1 cellular context compared by ENCODE assay signal in genomic region chr17:76104140-76104895, GRCh38.
A peak's percentile ranks its signal among the peaks of the same experiment; 100 is the strongest.
TF ChIP-seq lines count a peak whose summit lies in the region.

No MANE protein-coding gene starts in this region.

TF ChIP-seq in HepG2, 621 proteins besides CTCF, POLR2A, EP300 and RAD21 (continued from another document and continues in another):
- TF ChIP-seq HNF1A (IDR thresholded peaks at IDR 0.05; ENCODE audit: low read depth) (no peak), HNF1A (CRISPR knock-in tag; IDR thresholded peaks at IDR 0.05; ENCODE audit: borderline replicate concordance) (no peak), ZC3H13 (CRISPR knock-in tag; IDR thresholded peaks at IDR 0.05) (peak; percentile 74), PLRG1 (conservative IDR thresholded peaks at IDR 0.05) (no peak), ZSCAN31 (CRISPR knock-in tag; IDR thresholded peaks at IDR 0.05; ENCODE audit: low read depth) (no peak), ZBTB37 (CRISPR knock-in tag; IDR thresholded peaks at IDR 0.05) (0 out of 2 replicates have a peak, but pooled peaks have one; percentile 59), HCFC1 (IDR thresholded peaks at IDR 0.05; ENCODE audit: low read depth, low read length) (no peak), ZNF513 (CRISPR knock-in tag; conservative IDR thresholded peaks at IDR 0.05) (0 out of 2 replicates have a peak, but pooled peaks have one; percentile 22), REL (CRISPR knock-in tag; conservative IDR thresholded peaks at IDR 0.05) (0 out of 2 replicates have a peak, but pooled peaks have one; percentile 27), CEBPB (IDR thresholded peaks at IDR 0.05; ENCODE audit: borderline replicate concordance, low read depth, low read length) (peak; percentile 56; the same call in 1 of the 2 replicates), JDP2 (CRISPR knock-in tag; IDR thresholded peaks at IDR 0.05; ENCODE audit: borderline replicate concordance) (no peak), ZNF766 (CRISPR knock-in tag; IDR thresholded peaks at IDR 0.05; ENCODE audit: borderline replicate concordance) (0 out of 2 replicates have a peak, but pooled peaks have one; percentile 59), SMYD3 (CRISPR knock-in tag; IDR thresholded peaks at IDR 0.05) (no peak), MEF2D (CRISPR knock-in tag; IDR thresholded peaks at IDR 0.05) (no peak), LBX2 (CRISPR knock-in tag; IDR thresholded peaks at IDR 0.05; ENCODE audit: borderline replicate concordance) (no peak), JUND (CRISPR knock-in tag; IDR thresholded peaks at IDR 0.05) (peak; percentile 20; the same call in 1 of the 2 replicates), KDM5B (CRISPR knock-in tag; IDR thresholded peaks at IDR 0.05; ENCODE audit: borderline replicate concordance) (peak; percentile 11; the same call in 1 of the 2 replicates), NKX3-1 (CRISPR knock-in tag; IDR thresholded peaks at IDR 0.05) (no peak), ZBTB2 (CRISPR knock-in tag; IDR thresholded peaks at IDR 0.05; ENCODE audit: low read depth) (no peak), CHCHD3 (CRISPR knock-in tag; IDR thresholded peaks at IDR 0.05) (no peak), MXI1 (IDR thresholded peaks at IDR 0.05; ENCODE audit: borderline replicate concordance, low read depth, low read length) (no peak), ZNF337 (CRISPR knock-in tag; IDR thresholded peaks at IDR 0.05; ENCODE audit: borderline replicate concordance, low read depth) (0 out of 2 replicates have a peak, but pooled peaks have one; percentile 73), NFKB2 (CRISPR knock-in tag; IDR thresholded peaks at IDR 0.05; ENCODE audit: borderline replicate concordance) (peak; percentile 13; the same call in 1 of the 2 replicates), SALL1 (CRISPR knock-in tag; IDR thresholded peaks at IDR 0.05) (peak; percentile 8), KAT8 (CRISPR knock-in tag; IDR thresholded peaks at IDR 0.05) (no peak), MTF2 (CRISPR knock-in tag; IDR thresholded peaks at IDR 0.05; ENCODE audit: borderline replicate concordance) (peak; percentile 78; the same call in 1 of the 2 replicates), ZBTB33 (CRISPR knock-in tag; IDR thresholded peaks at IDR 0.05) (peak; percentile 51; the same call in 1 of the 2 replicates), HNRNPK (IDR thresholded peaks at IDR 0.05; ENCODE audit: low read depth, low read length, poor library complexity, severe bottlenecking) (no peak), ZNF775 (CRISPR knock-in tag; IDR thresholded peaks at IDR 0.05; ENCODE audit: borderline replicate concordance) (no peak), ZZZ3 (CRISPR knock-in tag; IDR thresholded peaks at IDR 0.05; ENCODE audit: borderline replicate concordance) (no peak), RFXANK (CRISPR knock-in tag; IDR thresholded peaks at IDR 0.05) (no peak), ZNF253 (CRISPR knock-in tag; IDR thresholded peaks at IDR 0.05; ENCODE audit: borderline replicate concordance) (no peak), ATF4 (CRISPR knock-in tag; IDR thresholded peaks at IDR 0.05) (0 out of 4 replicates have a peak, but pooled peaks of 1 of the 2 experiments have one; percentile 22), SNAI1 (CRISPR knock-in tag; IDR thresholded peaks at IDR 0.05; ENCODE audit: borderline replicate concordance) (peak; percentile 29; the same call in 1 of the 2 replicates), CAMTA2 (CRISPR knock-in tag; IDR thresholded peaks at IDR 0.05; ENCODE audit: borderline replicate concordance) (0 out of 2 replicates have a peak, but pooled peaks have one; percentile 67), ZC3H4 (CRISPR knock-in tag; IDR thresholded peaks at IDR 0.05; ENCODE audit: borderline replicate concordance) (peak; percentile 90), ARID4A (CRISPR knock-in tag; IDR thresholded peaks at IDR 0.05; ENCODE audit: borderline replicate concordance) (no peak), ZNF879 (CRISPR knock-in tag; IDR thresholded peaks at IDR 0.05) (0 out of 2 replicates have a peak, but pooled peaks have one; percentile 55), ATF7-NPFF (CRISPR knock-in tag; IDR thresholded peaks at IDR 0.05; ENCODE audit: low read depth) (peak; percentile 11; the same call in 1 of the 2 replicates)
